ENCODE assay signal across 1 cellular context in genomic region chr16:31032736-31033708, GRCh38.
TF ChIP-seq lines count a peak whose summit lies in the region.

Gene STX4 (plus strand): TSS chr16:31033558. CDS start chr16:31033806, 248 bp downstream.

TF ChIP-seq in HepG2, 621 proteins besides CTCF, POLR2A, EP300 and RAD21 (continued from another document and continues in another):
- peak; percentile 99 for TF ChIP-seq CHCHD3 (CRISPR knock-in tag; IDR thresholded peaks at IDR 0.05)
- TF ChIP-seq GATAD2A (CRISPR knock-in tag; IDR thresholded peaks at IDR 0.05): peak; percentile 77
- peak; percentile 56 for TF ChIP-seq TGIF2 (CRISPR knock-in tag; IDR thresholded peaks at IDR 0.05)
- peak; percentile 64 for TF ChIP-seq KDM1A (CRISPR knock-in tag; IDR thresholded peaks at IDR 0.05)
- no peak for TF ChIP-seq ZNF292 (CRISPR knock-in tag; IDR thresholded peaks at IDR 0.05; ENCODE audit: borderline replicate concordance, low read depth)
- TF ChIP-seq, protein P1, sequence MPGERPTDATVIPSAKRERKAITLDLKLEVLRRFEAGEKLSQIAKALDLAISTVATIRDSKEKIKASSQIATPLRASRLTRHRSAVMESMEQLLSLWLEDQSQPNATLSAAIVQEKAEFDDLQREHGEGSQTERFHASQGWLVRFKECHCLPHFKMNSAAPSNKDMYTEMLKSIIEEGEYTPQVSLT (CRISPR knock-in tag; IDR thresholded peaks at IDR 0.05; ENCODE audit: borderline replicate concordance, low read depth): no peak
- TF ChIP-seq PAX8 (CRISPR knock-in tag; IDR thresholded peaks at IDR 0.05; ENCODE audit: borderline replicate concordance): no peak
- TF ChIP-seq TARDBP (CRISPR knock-in tag; IDR thresholded peaks at IDR 0.05): peak; percentile 92
- peak; percentile 97 for TF ChIP-seq RNF2 (conservative IDR thresholded peaks at IDR 0.05; ENCODE audit: low read depth)
- TF ChIP-seq KLF9 (CRISPR knock-in tag; IDR thresholded peaks at IDR 0.05; ENCODE audit: low read depth): no peak
- TF ChIP-seq NKX3-1 (CRISPR knock-in tag; IDR thresholded peaks at IDR 0.05): peak; percentile 78
- no peak for TF ChIP-seq PREB (CRISPR knock-in tag; IDR thresholded peaks at IDR 0.05)
- peak; percentile 82 for TF ChIP-seq TEAD3 (CRISPR knock-in tag; optimal IDR thresholded peaks at IDR 0.05; ENCODE audit: borderline replicate concordance)
- TF ChIP-seq MED1 (CRISPR knock-in tag; IDR thresholded peaks at IDR 0.05): peak; percentile 79
- TF ChIP-seq, protein P2, sequence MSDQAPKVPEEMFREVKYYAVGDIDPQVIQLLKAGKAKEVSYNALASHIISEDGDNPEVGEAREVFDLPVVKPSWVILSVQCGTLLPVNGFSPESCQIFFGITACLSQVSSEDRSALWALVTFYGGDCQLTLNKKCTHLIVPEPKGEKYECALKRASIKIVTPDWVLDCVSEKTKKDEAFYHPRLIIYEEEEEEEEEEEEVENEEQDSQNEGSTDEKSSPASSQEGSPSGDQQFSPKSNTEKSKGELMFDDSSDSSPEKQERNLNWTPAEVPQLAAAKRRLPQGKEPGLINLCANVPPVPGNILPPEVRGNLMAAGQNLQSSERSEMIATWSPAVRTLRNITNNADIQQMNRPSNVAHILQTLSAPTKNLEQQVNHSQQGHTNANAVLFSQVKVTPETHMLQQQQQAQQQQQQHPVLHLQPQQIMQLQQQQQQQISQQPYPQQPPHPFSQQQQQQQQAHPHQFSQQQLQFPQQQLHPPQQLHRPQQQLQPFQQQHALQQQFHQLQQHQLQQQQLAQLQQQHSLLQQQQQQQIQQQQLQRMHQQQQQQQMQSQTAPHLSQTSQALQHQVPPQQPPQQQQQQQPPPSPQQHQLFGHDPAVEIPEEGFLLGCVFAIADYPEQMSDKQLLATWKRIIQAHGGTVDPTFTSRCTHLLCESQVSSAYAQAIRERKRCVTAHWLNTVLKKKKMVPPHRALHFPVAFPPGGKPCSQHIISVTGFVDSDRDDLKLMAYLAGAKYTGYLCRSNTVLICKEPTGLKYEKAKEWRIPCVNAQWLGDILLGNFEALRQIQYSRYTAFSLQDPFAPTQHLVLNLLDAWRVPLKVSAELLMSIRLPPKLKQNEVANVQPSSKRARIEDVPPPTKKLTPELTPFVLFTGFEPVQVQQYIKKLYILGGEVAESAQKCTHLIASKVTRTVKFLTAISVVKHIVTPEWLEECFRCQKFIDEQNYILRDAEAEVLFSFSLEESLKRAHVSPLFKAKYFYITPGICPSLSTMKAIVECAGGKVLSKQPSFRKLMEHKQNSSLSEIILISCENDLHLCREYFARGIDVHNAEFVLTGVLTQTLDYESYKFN (CRISPR knock-in tag; conservative IDR thresholded peaks at IDR 0.05): peak; percentile 67; the same call in 1 of the 2 replicates
- TF ChIP-seq FLYWCH1 (CRISPR knock-in tag; IDR thresholded peaks at IDR 0.05): no peak
- TF ChIP-seq ATF3 (CRISPR knock-in tag; IDR thresholded peaks at IDR 0.05): 0 out of 2 replicates have a peak, but pooled peaks have one; percentile 18
- TF ChIP-seq ZNF3 (CRISPR knock-in tag; IDR thresholded peaks at IDR 0.05): no peak
- TF ChIP-seq PCBP2 (optimal IDR thresholded peaks at IDR 0.05; ENCODE audit: low read depth, low read length, poor library complexity, severe bottlenecking): no peak
- TF ChIP-seq ZNF468 (CRISPR knock-in tag; IDR thresholded peaks at IDR 0.05): peak; percentile 96
- peak; percentile 57 for TF ChIP-seq YY1 (IDR thresholded peaks at IDR 0.05; ENCODE audit: insufficient read depth, insufficient replicate concordance, low read depth, low read length)
- TF ChIP-seq KLF6 (CRISPR knock-in tag; IDR thresholded peaks at IDR 0.05): 0 out of 2 replicates have a peak, but pooled peaks have one; percentile 18
- TF ChIP-seq DNMT3B (CRISPR knock-in tag; conservative IDR thresholded peaks at IDR 0.05): peak; percentile 79; the same call in 1 of the 2 replicates
- no peak for TF ChIP-seq SNRNP70 (IDR thresholded peaks at IDR 0.05; ENCODE audit: low read depth, low read length)
- TF ChIP-seq AGO2 (optimal IDR thresholded peaks at IDR 0.05; ENCODE audit: low read depth, low read length): peak; percentile 32
- TF ChIP-seq, protein P3, sequence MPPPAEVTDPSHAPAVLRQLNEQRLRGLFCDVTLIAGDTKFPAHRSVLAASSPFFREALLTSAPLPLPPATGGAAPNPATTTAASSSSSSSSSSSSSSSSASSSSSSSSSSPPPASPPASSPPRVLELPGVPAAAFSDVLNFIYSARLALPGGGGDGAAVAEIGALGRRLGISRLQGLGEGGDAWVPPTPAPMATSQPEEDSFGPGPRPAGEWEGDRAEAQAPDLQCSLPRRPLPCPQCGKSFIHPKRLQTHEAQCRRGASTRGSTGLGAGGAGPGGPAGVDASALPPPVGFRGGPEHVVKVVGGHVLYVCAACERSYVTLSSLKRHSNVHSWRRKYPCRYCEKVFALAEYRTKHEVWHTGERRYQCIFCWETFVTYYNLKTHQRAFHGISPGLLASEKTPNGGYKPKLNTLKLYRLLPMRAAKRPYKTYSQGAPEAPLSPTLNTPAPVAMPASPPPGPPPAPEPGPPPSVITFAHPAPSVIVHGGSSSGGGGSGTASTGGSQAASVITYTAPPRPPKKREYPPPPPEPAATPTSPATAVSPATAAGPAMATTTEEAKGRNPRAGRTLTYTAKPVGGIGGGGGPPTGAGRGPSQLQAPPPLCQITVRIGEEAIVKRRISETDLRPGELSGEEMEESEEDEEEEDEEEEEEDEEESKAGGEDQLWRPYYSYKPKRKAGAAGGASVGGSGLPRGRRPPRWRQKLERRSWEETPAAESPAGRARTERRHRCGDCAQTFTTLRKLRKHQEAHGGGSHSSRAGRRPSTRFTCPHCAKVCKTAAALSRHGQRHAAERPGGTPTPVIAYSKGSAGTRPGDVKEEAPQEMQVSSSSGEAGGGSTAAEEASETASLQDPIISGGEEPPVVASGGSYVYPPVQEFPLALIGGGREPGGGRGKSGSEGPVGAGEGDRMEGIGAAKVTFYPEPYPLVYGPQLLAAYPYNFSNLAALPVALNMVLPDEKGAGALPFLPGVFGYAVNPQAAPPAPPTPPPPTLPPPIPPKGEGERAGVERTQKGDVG (CRISPR knock-in tag; IDR thresholded peaks at IDR 0.05; ENCODE audit: borderline replicate concordance): peak; percentile 70; the same call in 1 of the 2 replicates
- peak; percentile 33; the same call in 1 of the 2 replicates for TF ChIP-seq E2F2 (CRISPR knock-in tag; IDR thresholded peaks at IDR 0.05; ENCODE audit: borderline replicate concordance)
- TF ChIP-seq ZKSCAN8 (CRISPR knock-in tag; IDR thresholded peaks at IDR 0.05; ENCODE audit: borderline replicate concordance): peak; percentile 25; the same call in 1 of the 2 replicates
- peak; percentile 45; the same call in 1 of the 2 replicates for TF ChIP-seq ZBTB25 (CRISPR knock-in tag; IDR thresholded peaks at IDR 0.05)
- no peak for TF ChIP-seq DDIT3 (CRISPR knock-in tag; IDR thresholded peaks at IDR 0.05)
- no peak for TF ChIP-seq HDAC6 (IDR thresholded peaks at IDR 0.05; ENCODE audit: low read depth, low read length)
- no peak for TF ChIP-seq CAMTA2 (CRISPR knock-in tag; IDR thresholded peaks at IDR 0.05; ENCODE audit: borderline replicate concordance)
- TF ChIP-seq, protein P4, sequence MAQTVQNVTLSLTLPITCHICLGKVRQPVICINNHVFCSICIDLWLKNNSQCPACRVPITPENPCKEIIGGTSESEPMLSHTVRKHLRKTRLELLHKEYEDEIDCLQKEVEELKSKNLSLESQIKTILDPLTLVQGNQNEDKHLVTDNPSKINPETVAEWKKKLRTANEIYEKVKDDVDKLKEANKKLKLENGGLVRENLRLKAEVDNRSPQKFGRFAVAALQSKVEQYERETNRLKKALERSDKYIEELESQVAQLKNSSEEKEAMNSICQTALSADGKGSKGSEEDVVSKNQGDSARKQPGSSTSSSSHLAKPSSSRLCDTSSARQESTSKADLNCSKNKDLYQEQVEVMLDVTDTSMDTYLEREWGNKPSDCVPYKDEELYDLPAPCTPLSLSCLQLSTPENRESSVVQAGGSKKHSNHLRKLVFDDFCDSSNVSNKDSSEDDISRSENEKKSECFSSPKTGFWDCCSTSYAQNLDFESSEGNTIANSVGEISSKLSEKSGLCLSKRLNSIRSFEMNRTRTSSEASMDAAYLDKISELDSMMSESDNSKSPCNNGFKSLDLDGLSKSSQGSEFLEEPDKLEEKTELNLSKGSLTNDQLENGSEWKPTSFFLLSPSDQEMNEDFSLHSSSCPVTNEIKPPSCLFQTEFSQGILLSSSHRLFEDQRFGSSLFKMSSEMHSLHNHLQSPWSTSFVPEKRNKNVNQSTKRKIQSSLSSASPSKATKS (CRISPR knock-in tag; IDR thresholded peaks at IDR 0.05): no peak; the same call in 1 of the 2 replicates
- peak; percentile 38; the same call in 1 of the 2 replicates for TF ChIP-seq MIER3 (CRISPR knock-in tag; IDR thresholded peaks at IDR 0.05; ENCODE audit: borderline replicate concordance)
- no peak for TF ChIP-seq SYNCRIP (IDR thresholded peaks at IDR 0.05; ENCODE audit: insufficient read depth, low read depth, low read length)
- TF ChIP-seq ZNF317 (CRISPR knock-in tag; IDR thresholded peaks at IDR 0.05): peak; percentile 41
- TF ChIP-seq MXD1 (CRISPR knock-in tag; IDR thresholded peaks at IDR 0.05): no peak; the same call in 1 of the 2 replicates
- TF ChIP-seq ZBTB42 (CRISPR knock-in tag; IDR thresholded peaks at IDR 0.05): peak; percentile 85; the same call in 1 of the 2 replicates
- no peak for TF ChIP-seq ZNF235 (CRISPR knock-in tag; IDR thresholded peaks at IDR 0.05; ENCODE audit: borderline replicate concordance)
- TF ChIP-seq, protein P5, sequence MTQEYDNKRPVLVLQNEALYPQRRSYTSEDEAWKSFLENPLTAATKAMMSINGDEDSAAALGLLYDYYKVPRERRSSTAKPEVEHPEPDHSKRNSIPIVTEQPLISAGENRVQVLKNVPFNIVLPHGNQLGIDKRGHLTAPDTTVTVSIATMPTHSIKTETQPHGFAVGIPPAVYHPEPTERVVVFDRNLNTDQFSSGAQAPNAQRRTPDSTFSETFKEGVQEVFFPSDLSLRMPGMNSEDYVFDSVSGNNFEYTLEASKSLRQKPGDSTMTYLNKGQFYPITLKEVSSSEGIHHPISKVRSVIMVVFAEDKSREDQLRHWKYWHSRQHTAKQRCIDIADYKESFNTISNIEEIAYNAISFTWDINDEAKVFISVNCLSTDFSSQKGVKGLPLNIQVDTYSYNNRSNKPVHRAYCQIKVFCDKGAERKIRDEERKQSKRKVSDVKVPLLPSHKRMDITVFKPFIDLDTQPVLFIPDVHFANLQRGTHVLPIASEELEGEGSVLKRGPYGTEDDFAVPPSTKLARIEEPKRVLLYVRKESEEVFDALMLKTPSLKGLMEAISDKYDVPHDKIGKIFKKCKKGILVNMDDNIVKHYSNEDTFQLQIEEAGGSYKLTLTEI (CRISPR knock-in tag; conservative IDR thresholded peaks at IDR 0.05): no peak
- TF ChIP-seq MTF2 (CRISPR knock-in tag; IDR thresholded peaks at IDR 0.05; ENCODE audit: borderline replicate concordance): 0 out of 2 replicates have a peak, but pooled peaks have one; percentile 1
- 0 out of 2 replicates have a peak, but pooled peaks have one; percentile 4 for TF ChIP-seq ZNF234 (CRISPR knock-in tag; conservative IDR thresholded peaks at IDR 0.05)
- TF ChIP-seq ZNF136 (CRISPR knock-in tag; IDR thresholded peaks at IDR 0.05; ENCODE audit: low read depth): peak; percentile 85; the same call in 1 of the 2 replicates
- no peak for TF ChIP-seq ZNF83 (CRISPR knock-in tag; IDR thresholded peaks at IDR 0.05; ENCODE audit: borderline replicate concordance)
- no peak; the same call in 1 of the 2 replicates for TF ChIP-seq MYNN (CRISPR knock-in tag; IDR thresholded peaks at IDR 0.05; ENCODE audit: low read depth)
- peak; percentile 67; the same call in 1 of the 2 replicates for TF ChIP-seq ZIK1 (CRISPR knock-in tag; IDR thresholded peaks at IDR 0.05; ENCODE audit: borderline replicate concordance, low read depth)
- 0 out of 2 replicates have a peak, but pooled peaks have one; percentile 76 for TF ChIP-seq SMAD3 (CRISPR knock-in tag; IDR thresholded peaks at IDR 0.05)
- no peak for TF ChIP-seq ZNF569 (CRISPR knock-in tag; IDR thresholded peaks at IDR 0.05; ENCODE audit: borderline replicate concordance)
- TF ChIP-seq ZKSCAN1 (IDR thresholded peaks at IDR 0.05; ENCODE audit: low read length): no peak
- no peak for TF ChIP-seq ZSCAN22 (CRISPR knock-in tag; IDR thresholded peaks at IDR 0.05)
- no peak for TF ChIP-seq ZNF282 (IDR thresholded peaks at IDR 0.05; ENCODE audit: partially characterized antibody)
